24 cellular contexts compared by ENCODE assay signal in genomic region chr7:134829381-134829986, GRCh38. TPM values are rescaled to one million over a fixed set of nuclear protein-coding genes. Genes with fewer than 3 reads are reported as not detected.
DNase-seq lines count a peak whose midpoint lies in the region; ATAC-seq, FAIRE-seq and TF ChIP-seq lines count a peak whose summit lies in the region.
"Had no signal": no experiment of that assay in that cellular context is flagged by ENCODE, and none has a peak within 500 bp of the region (broad histone marks: within the 10 kb centered on the region; RNA-seq: fewer than 3 reads in every experiment).

No MANE protein-coding gene starts in this region.

- H4K20me1 ChIP-seq in GM23248 (ENCODE audit: insufficient read depth) (peaks cover 14% of the 10 kb centered on the region; the same call in 1 of the 2 replicates), keratinocyte (ENCODE audit: control insufficient read depth, extremely low read depth, insufficient read depth, low read length) (no peaks in the 10 kb centered on the region), HepG2 (ENCODE audit: insufficient read depth, low read length) (no peaks in the 10 kb centered on the region), hepatocyte (ENCODE audit: insufficient read depth, poor library complexity, severe bottlenecking) (peaks cover 6% of the 10 kb centered on the region)

- ATAC-seq in SK-N-SH treated with all-trans-retinoic acid at 6 μM for 48 hours (peak; percentile 46), HepG2 (no peak)
- ATAC-seq: activated CD8-positive, alpha-beta T cell treated with anti-CD3 and anti-CD28 coated beads, Interleukin-2, amount 10 ng/mL, durations not matched to agents 7 days and 5 days; HCT116; mucosa of descending colon; stimulated activated naive CD8-positive, alpha-beta T cell treated with anti-CD3 and anti-CD28 coated beads, Interleukin-15, Interleukin-2, amounts not matched to agents 100 U/mL and 50 U/mL, for 24 hours; upper lobe of right lung had no signal

- TF ChIP-seq POLR2A in stomach (IDR thresholded peaks at IDR 0.05) (no peak), HepG2 (IDR thresholded peaks at IDR 0.05; ENCODE audit: insufficient read depth in 1 of 2, low read depth in 2 of 2, low read length in 2 of 2) (no peak)

- no peaks in the 10 kb centered on the region for H3K27me3 ChIP-seq in GM23248 (replicated peaks; ENCODE audit: insufficient read depth)
- H3K27me3 ChIP-seq in keratinocyte (ENCODE audit: control insufficient read depth, extremely low read depth, insufficient read depth, low read length): no peaks in the 10 kb centered on the region
- H3K27me3 ChIP-seq in stomach: no peaks in the 10 kb centered on the region
- no peaks in the 10 kb centered on the region for H3K27me3 ChIP-seq in HepG2 (ENCODE audit: control insufficient read depth in 1 of 2, insufficient read depth in 2 of 2, low read length in 2 of 2)
- no peaks in the 10 kb centered on the region for H3K27me3 ChIP-seq in hepatocyte
- H3K27me3 ChIP-seq: neural progenitor cell, upper lobe of right lung had no signal

- CTCF ChIA-PET in HepG2 (lab: Yijun Ruan, JAX; ENCODE audit: low intra/inter-chr PET ratio, low total read pairs): no interaction called here

- dilution Hi-C loops in keratinocyte (cut with MboI; ENCODE audit: extremely low pct_ligation_motif_present, low sequenced_read_pairs): no loop called here

- H3K9me1 ChIP-seq in keratinocyte (ENCODE audit: control insufficient read depth, extremely low read depth, insufficient read depth, low read length): no peaks in the 10 kb centered on the region

- H3K9me2 ChIP-seq in GM23248 (ENCODE audit: insufficient read depth) (no peaks in the 10 kb centered on the region), hepatocyte (replicated peaks; ENCODE audit: insufficient read depth) (no peaks in the 10 kb centered on the region)

- TF ChIP-seq CTCF in keratinocyte (optimal IDR thresholded peaks at IDR 0.05 in 1 of 3, IDR thresholded peaks at IDR 0.05 in 1 of 3, conservative IDR thresholded peaks at IDR 0.05 in 1 of 3; ENCODE audit: extremely low read depth in 1 of 3, insufficient read depth in 2 of 3, low read length in 3 of 3): no peak
- TF ChIP-seq CTCF in stomach (IDR thresholded peaks at IDR 0.05): no peak
- TF ChIP-seq CTCF in HepG2 (CRISPR knock-in tag; IDR thresholded peaks at IDR 0.05): no peak
- no peak for TF ChIP-seq CTCF in hepatocyte (IDR thresholded peaks at IDR 0.05; ENCODE audit: poor library complexity)

- H3K4me3 ChIP-seq in GM23248: no peak overlapping the region
- no peak overlapping the region for H3K4me3 ChIP-seq in keratinocyte (ENCODE audit: control insufficient read depth in 2 of 3, extremely low read depth in 1 of 3, insufficient read depth in 2 of 3, low read depth in 1 of 3, low read length in 3 of 3)
- H3K4me3 ChIP-seq in stomach: no peak overlapping the region
- no peak overlapping the region for H3K4me3 ChIP-seq in HepG2 (replicated peaks in 1 of 3; ENCODE audit: insufficient read depth in 1 of 3, low read depth in 2 of 3, low read length in 3 of 3)
- H3K4me3 ChIP-seq in hepatocyte: no peak overlapping the region
- H3K4me3 ChIP-seq: mucosa of descending colon, neural progenitor cell, prostate gland, upper lobe of right lung had no signal

- intact Hi-C loops in stomach (cut with DNase I; ENCODE audit: low total_unique reads): no loop called here
- intact Hi-C loops in HepG2 (cut with micrococcal nuclease; ENCODE audit: unreplicated experiment): no loop called here

- H3K9me3 ChIP-seq in GM23248 (ENCODE audit: low read depth) (no peaks in the 10 kb centered on the region), keratinocyte (ENCODE audit: control insufficient read depth, low read depth, low read length) (no peaks in the 10 kb centered on the region), stomach (no peaks in the 10 kb centered on the region), HepG2 (ENCODE audit: low read length) (no peaks in the 10 kb centered on the region), hepatocyte (ENCODE audit: low read depth) (no peaks in the 10 kb centered on the region)
- H3K9me3 ChIP-seq: mucosa of descending colon, prostate gland, upper lobe of right lung had no signal

- H3K27ac ChIP-seq in GM23248 (peak overlapping the region; percentile 70), keratinocyte (ENCODE audit: control insufficient read depth, insufficient read depth, low read length) (no peak overlapping the region), stomach (peak overlapping the region in 4 of 5 donors; percentile 72 to 89 (median 74)), HepG2 (ENCODE audit: extremely low read length, insufficient read depth, low read length) (no peak overlapping the region), hepatocyte (no peak overlapping the region)
- H3K27ac ChIP-seq: neural progenitor cell, upper lobe of right lung had no signal

- no peak overlapping the region for H2AFZ ChIP-seq in GM23248
- H2AFZ ChIP-seq in keratinocyte (ENCODE audit: control insufficient read depth, low read length): no peak overlapping the region
- H2AFZ ChIP-seq in HepG2 (ENCODE audit: low read length): no peak overlapping the region
- H2AFZ ChIP-seq in hepatocyte: no peak overlapping the region
- H2AFZ ChIP-seq: neural progenitor cell had no signal

- H3K79me2 ChIP-seq in GM23248 (ENCODE audit: insufficient read depth): peaks cover 100% of the 10 kb centered on the region
- H3K79me2 ChIP-seq in keratinocyte (ENCODE audit: control insufficient read depth, insufficient read depth, low read length): peaks cover 52% of the 10 kb centered on the region
- no peaks in the 10 kb centered on the region for H3K79me2 ChIP-seq in HepG2 (ENCODE audit: insufficient read depth, low read length)
- peaks cover 77% of the 10 kb centered on the region for H3K79me2 ChIP-seq in hepatocyte

- POLR2A ChIA-PET in HepG2 (lab: Yijun Ruan, JAX): no interaction called here

- H3K36me3 ChIP-seq in GM23248 (ENCODE audit: low read depth): peaks cover 31% of the 10 kb centered on the region
- H3K36me3 ChIP-seq in keratinocyte (ENCODE audit: control insufficient read depth in 2 of 2, extremely low read depth in 1 of 2, insufficient read depth in 2 of 2, low read length in 2 of 2): peaks cover 0 to 1% of the 10 kb centered on the region in 2 experiments
- no peaks in the 10 kb centered on the region for H3K36me3 ChIP-seq in stomach
- H3K36me3 ChIP-seq in HepG2 (replicated peaks in 1 of 2; ENCODE audit: control insufficient read depth in 1 of 2, insufficient read depth in 2 of 2, low read length in 2 of 2): no peaks in the 10 kb centered on the region
- no peaks in the 10 kb centered on the region for H3K36me3 ChIP-seq in hepatocyte (replicated peaks; ENCODE audit: insufficient read depth, low read depth)
- H3K36me3 ChIP-seq: neural progenitor cell, prostate gland, upper lobe of right lung had no signal

- H3K9ac ChIP-seq in GM23248 (no peak overlapping the region), keratinocyte (ENCODE audit: control insufficient read depth, extremely low read depth, insufficient read depth, low read length) (no peak overlapping the region), HepG2 (ENCODE audit: insufficient read depth, low read depth, low read length) (no peak overlapping the region)
- H3K9ac ChIP-seq: neural progenitor cell had no signal

- no TSS peak for BruUV-seq in HepG2 (replicated peaks; lab: Mats Ljungman, UMichigan)

- TF ChIP-seq EP300 in stomach (IDR thresholded peaks at IDR 0.05): no peak
- no peak for TF ChIP-seq EP300 in HepG2 (IDR thresholded peaks at IDR 0.05; ENCODE audit: low read depth in 2 of 2, low read length in 2 of 2)
- TF ChIP-seq EP300 in HepG2 (CRISPR knock-in tag; IDR thresholded peaks at IDR 0.05; ENCODE audit: borderline replicate concordance): no peak

- FAIRE-seq in keratinocyte (lab: Jason Lieb, UNC): peak; percentile 48
- FAIRE-seq in HepG2 (lab: Jason Lieb, UNC): no peak

- DNase-seq in GM23248 (peak; percentile 53), keratinocyte (ENCODE audit: low read depth, low spot score) (no peak), stomach (no peak), HepG2 (ENCODE audit: low spot score) (no peak), mucosa of gallbladder (ENCODE audit: low spot score) (no peak), hepatocyte (ENCODE audit: low spot score) (no peak)
- DNase-seq: activated CD4-positive, CD25-positive, alpha-beta regulatory T cell treated with anti-CD3 and anti-CD28 coated beads, Interleukin-2, amount 50 U/mL, for 72 hours; activated CD8-positive, alpha-beta T cell treated with anti-CD3 and anti-CD28 coated beads, Interleukin-2, amount 10 ng/mL, durations not matched to agents 7 days and 5 days; activated naive CD4-positive, alpha-beta T cell treated with Interleukin-2 at 50 U/mL for 16 hours; CD4-positive, CD25-positive, alpha-beta regulatory T cell; DMS 273 treated with DMSO at 0.1 percent for 48 hours; hippocampal formation; KG1; mucosa of descending colon; NCI-H146; NCI-H526 treated with DMSO at 0.1 percent for 48 hours; RPMI8226; stimulated activated CD4-positive, alpha-beta T cell treated with anti-CD3 and anti-CD28 coated beads, Interleukin-4, amount 100 ng/mL, for 24 hours; stimulated activated naive CD8-positive, alpha-beta T cell treated with anti-CD3 and anti-CD28 coated beads, Interleukin-15, Interleukin-2, amounts not matched to agents 100 U/mL and 50 U/mL, for 24 hours; upper lobe of right lung had no signal

- in situ Hi-C loops in GM23248 (cut with MboI) (no loop called here), HepG2 (cut with HindIII; ENCODE audit: extremely low pct_ligation_motif_present, low pct_unique_long_range_greater_than_20kb) (no loop called here)

- TF ChIP-seq RAD21 in HepG2 (CRISPR knock-in tag; IDR thresholded peaks at IDR 0.05): no peak

- H3K4me2 ChIP-seq in GM23248 (ENCODE audit: unreplicated experiment) (peak overlapping the region; percentile 45), keratinocyte (ENCODE audit: control insufficient read depth, extremely low read depth, insufficient read depth, low read depth, low read length) (no peak overlapping the region), HepG2 (ENCODE audit: low read depth, low read length) (no peak overlapping the region), hepatocyte (no peak overlapping the region)
- H3K4me2 ChIP-seq: neural progenitor cell had no signal

- H3K4me1 ChIP-seq in GM23248 (ENCODE audit: insufficient read depth) (peaks cover 69% of the 10 kb centered on the region), keratinocyte (ENCODE audit: control insufficient read depth, extremely low read depth, insufficient read depth, low read length) (no peaks in the 10 kb centered on the region), stomach (peaks cover 0 to 73% (median 25%) of the 10 kb centered on the region in 4 donors), HepG2 (ENCODE audit: insufficient read depth, low read length) (no peaks in the 10 kb centered on the region; the same call in 1 of the 2 replicates), hepatocyte (ENCODE audit: insufficient read depth) (peaks cover 2% of the 10 kb centered on the region)
- H3K4me1 ChIP-seq: neural progenitor cell, prostate gland had no signal

- 48 to 58% methylated on average over 3 of the region's 3 CpGs for WGBS in GM23248 (ENCODE audit: low coverage in 1 of 2, low lambda C conversion rate in 2 of 2, missing lambda C conversion rate in 2 of 2), 2 experiments
- WGBS in stomach, 5 donors: 53 to 86% (median 81%) methylated on average over 3 of the region's 3 CpGs
- WGBS in HepG2 (ENCODE audit: low lambda C conversion rate): 7% methylated on average over 3 of the region's 3 CpGs
- WGBS in hepatocyte (ENCODE audit: low lambda C conversion rate, missing lambda C conversion rate): 81% methylated on average over 3 of the region's 3 CpGs

- peaks cover 70% of the 10 kb centered on the region for H3F3A ChIP-seq in GM23248 (ENCODE audit: insufficient read depth)

RNA-seq across cellular contexts. Expression of gene CALD1, which starts 50.0 kb away (rescaled TPM):
- total RNA-seq in GM23248 (2014; rRNA removed; shearing (Covaris generic)): 674 and 698 TPM in 2 replicates
- 1,687 and 1,703 TPM in 2 replicates for polyA plus RNA-seq in GM23248 (2016; fragmentation: Nextera tagmentation; extraction: Ambion mirVana)
- 169 to 229 TPM (median 198 TPM) in 3 replicates for polyA plus RNA-seq in keratinocyte
- 135 TPM for polyA plus RNA-seq in keratinocyte (2011; ENCODE audit: low read depth)
- polyA plus RNA-seq in keratinocyte (2011; cell fraction: cytosol; rRNA removed): 175 and 262 TPM in 2 replicates
- polyA plus RNA-seq in keratinocyte (2011; cell fraction: nucleus; rRNA removed): 308 and 349 TPM in 2 replicates
- polyA plus RNA-seq in keratinocyte (2012; ENCODE audit: low replicate concordance): 55.2 and 198 TPM in 2 replicates
- polyA minus RNA-seq in keratinocyte: 79.3 to 202 TPM (median 169 TPM) in 3 replicates
- 127 TPM for polyA minus RNA-seq in keratinocyte (2011; cell fraction: cytosol; rRNA and poly(A)+ RNA removed)
- 125 and 268 TPM in 2 replicates for polyA minus RNA-seq in keratinocyte (2011; cell fraction: nucleus; rRNA and poly(A)+ RNA removed)
- 1,000 to 10,000 TPM in 1 of 5 donors, 100 to 1,000 TPM in 4; 300 to 1,007 (median 620) TPM for total RNA-seq in stomach
- 100 to 1,000 TPM; 146 to 179 (median 172) TPM for polyA plus RNA-seq in stomach
- total RNA-seq in HepG2 (2016; rRNA removed; fragmentation: Illumina TruSeq; extraction: Trizol): 61.2 and 112 TPM in 2 replicates
- total RNA-seq in HepG2 (2016; cell fraction: cytosol; rRNA removed; fragmentation: Illumina TruSeq; extraction: Trizol; ENCODE audit: low read depth): 6.9 and 7.3 TPM in 2 replicates
- total RNA-seq in HepG2 (2016; cell fraction: insoluble cytoplasmic fraction; rRNA removed; fragmentation: Illumina TruSeq; extraction: Trizol): 58.1 and 110 TPM in 2 replicates
- total RNA-seq in HepG2 (2016; cell fraction: membrane; rRNA removed; fragmentation: Illumina TruSeq; extraction: Trizol): 23.3 and 28.0 TPM in 2 replicates
- 90.3 and 105 TPM in 2 replicates for total RNA-seq in HepG2 (2016; cell fraction: nucleus; rRNA removed; fragmentation: Illumina TruSeq; extraction: Trizol)
- 40.5 and 53.0 TPM in 2 replicates for polyA plus RNA-seq in HepG2 (2011; rRNA removed)
- polyA plus RNA-seq in HepG2 (2011; cell fraction: cytosol; rRNA removed): 23.1 and 27.0 TPM in 2 replicates
- 43.6 and 46.2 TPM in 2 replicates for polyA plus RNA-seq in HepG2 (2011; cell fraction: nucleus; rRNA removed)
- 46.2 and 70.1 TPM in 2 replicates for polyA plus RNA-seq in HepG2 (2012)
- polyA plus RNA-seq in HepG2 (2016; cell fraction: cytosol; fragmentation: Illumina TruSeq; extraction: Trizol; ENCODE audit: low read depth): 5.7 and 5.9 TPM in 2 replicates
- 68.7 and 69.2 TPM in 2 replicates for polyA plus RNA-seq in HepG2 (2016; cell fraction: insoluble cytoplasmic fraction; fragmentation: Illumina TruSeq; extraction: Trizol; ENCODE audit: low read depth)
- polyA plus RNA-seq in HepG2 (2016; cell fraction: membrane; fragmentation: Illumina TruSeq; extraction: Trizol; ENCODE audit: low read depth): 15.4 and 18.4 TPM in 2 replicates
- 147 and 164 TPM in 2 replicates for polyA plus RNA-seq in HepG2 (2016; cell fraction: nucleus; fragmentation: Illumina TruSeq; extraction: Trizol; ENCODE audit: insufficient read depth, low read depth)
- polyA minus RNA-seq in HepG2 (2011; rRNA and poly(A)+ RNA removed; ENCODE audit: low replicate concordance): 12.7 and 23.5 TPM in 2 replicates
- polyA minus RNA-seq in HepG2 (2011; cell fraction: cytosol; rRNA and poly(A)+ RNA removed): 42.9 and 53.8 TPM in 2 replicates
- polyA minus RNA-seq in HepG2 (2011; cell fraction: nucleus; rRNA and poly(A)+ RNA removed): 76.2 and 91.5 TPM in 2 replicates
- total RNA-seq in mucosa of gallbladder: 601 TPM
- total RNA-seq in hepatocyte: 207 and 219 TPM in 2 replicates
- 333 and 406 TPM in 2 replicates for polyA plus RNA-seq in hepatocyte

Comparison
In these comparisons a context has a peak if more than half of its experiments do, and no peak if none do; other contexts are left out.
1. H3K27ac ChIP-seq: peak in GM23248 (single experiment) and stomach (4 of 5); none in keratinocyte (single experiment), HepG2 (single experiment) and hepatocyte (single experiment).